Comparison of ENCODE assay signal across 2 cellular contexts in genomic region chr21:17427157-17427556, GRCh38.
TF ChIP-seq lines count a peak whose summit lies in the region.

No MANE protein-coding gene starts in this region.

TF ChIP-seq in GM12878, 131 proteins besides CTCF, POLR2A, EP300 and RAD21 (continued from another document):
- TF ChIP-seq ATF3 (IDR thresholded peaks at IDR 0.05; ENCODE audit: borderline replicate concordance, extremely low read depth, low read depth, low read length), result no peak
- TF ChIP-seq PML (IDR thresholded peaks at IDR 0.05; ENCODE audit: low read length), result no peak
- no peak for TF ChIP-seq BCL3 (IDR thresholded peaks at IDR 0.05; ENCODE audit: borderline replicate concordance, insufficient read depth, low read depth, low read length, poor library complexity, severe bottlenecking)
- TF ChIP-seq EED (IDR thresholded peaks at IDR 0.05; ENCODE audit: low read depth), result no peak
- no peak for TF ChIP-seq CUX1 (IDR thresholded peaks at IDR 0.05; ENCODE audit: insufficient replicate concordance, low read depth, low read length)
- no peak for TF ChIP-seq E2F4 (IDR thresholded peaks at IDR 0.05; ENCODE audit: low read depth, low read length)
- TF ChIP-seq CBX3 (IDR thresholded peaks at IDR 0.05; ENCODE audit: borderline replicate concordance, low read depth), result no peak
- TF ChIP-seq RB1 (IDR thresholded peaks at IDR 0.05; ENCODE audit: borderline replicate concordance), result no peak
- no peak for TF ChIP-seq CHD4 (IDR thresholded peaks at IDR 0.05)
- no peak for TF ChIP-seq SUPT20H (IDR thresholded peaks at IDR 0.05; ENCODE audit: borderline replicate concordance, control insufficient read depth, low read depth, low read length)
- no peak for TF ChIP-seq STAT1 (conservative IDR thresholded peaks at IDR 0.05)
- TF ChIP-seq KDM1A (IDR thresholded peaks at IDR 0.05; ENCODE audit: borderline replicate concordance), result no peak
- no peak for TF ChIP-seq TBL1XR1 (IDR thresholded peaks at IDR 0.05; ENCODE audit: low read depth, low read length)

TF ChIP-seq in SK-N-SH treated with all-trans-retinoic acid at 6 μM for 48 hours, 23 proteins besides CTCF, POLR2A, EP300 and RAD21:
- no peak for TF ChIP-seq TSHZ2 (CRISPR knock-in tag; IDR thresholded peaks at IDR 0.05)
- TF ChIP-seq ARNTL (CRISPR knock-in tag; IDR thresholded peaks at IDR 0.05; ENCODE audit: borderline replicate concordance, low read depth), result no peak
- TF ChIP-seq TCF4 (CRISPR knock-in tag; IDR thresholded peaks at IDR 0.05; ENCODE audit: borderline replicate concordance), result no peak
- TF ChIP-seq ESRRG (CRISPR knock-in tag; IDR thresholded peaks at IDR 0.05), result no peak
- TF ChIP-seq POU6F1 (CRISPR knock-in tag; IDR thresholded peaks at IDR 0.05; ENCODE audit: borderline replicate concordance, low read depth), result no peak
- no peak for TF ChIP-seq ZC3H10 (CRISPR knock-in tag; IDR thresholded peaks at IDR 0.05)
- TF ChIP-seq ZFP30 (CRISPR knock-in tag; IDR thresholded peaks at IDR 0.05), result no peak
- TF ChIP-seq ZNF70 (CRISPR knock-in tag; IDR thresholded peaks at IDR 0.05), result no peak
- TF ChIP-seq CSRNP3 (CRISPR knock-in tag; IDR thresholded peaks at IDR 0.05), result no peak
- no peak for TF ChIP-seq ISL1 (CRISPR knock-in tag; IDR thresholded peaks at IDR 0.05)
- no peak for TF ChIP-seq CSDC2 (CRISPR knock-in tag; IDR thresholded peaks at IDR 0.05)
- no peak for TF ChIP-seq CREB5 (CRISPR knock-in tag; IDR thresholded peaks at IDR 0.05; ENCODE audit: low read depth)
- no peak for TF ChIP-seq PATZ1 (CRISPR knock-in tag; IDR thresholded peaks at IDR 0.05; ENCODE audit: borderline replicate concordance)
- TF ChIP-seq PPARA (CRISPR knock-in tag; IDR thresholded peaks at IDR 0.05; ENCODE audit: borderline replicate concordance), result no peak
- TF ChIP-seq OSR1 (CRISPR knock-in tag; IDR thresholded peaks at IDR 0.05), result no peak
- TF ChIP-seq ZFP3 (CRISPR knock-in tag; IDR thresholded peaks at IDR 0.05), result no peak
- no peak for TF ChIP-seq ZNF565 (CRISPR knock-in tag; conservative IDR thresholded peaks at IDR 0.05; ENCODE audit: low read depth)
